Comparison of ENCODE assay signal across 20 cellular contexts in the genomic region with DNA sequence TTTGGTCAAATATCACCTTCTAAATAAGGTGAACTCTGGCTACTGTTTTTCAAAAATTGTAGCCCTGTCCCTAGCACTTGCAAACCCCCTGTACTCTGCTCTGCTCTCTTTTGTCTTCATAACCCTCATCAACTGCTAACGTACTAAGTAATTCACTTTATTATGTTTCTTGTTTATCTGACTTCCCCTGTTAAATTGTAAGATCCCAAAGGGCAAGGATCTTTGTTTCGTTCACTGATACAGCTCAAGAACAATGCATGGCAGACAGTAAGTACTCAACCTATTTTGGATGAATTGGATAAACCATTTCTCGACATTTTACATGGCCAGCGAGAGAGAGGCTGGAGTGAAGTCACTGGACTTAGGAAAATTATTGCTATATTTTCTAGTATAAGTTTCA. TPM values are rescaled to one million over a fixed set of nuclear protein-coding genes. Genes with fewer than 3 reads are reported as not detected.
A peak's percentile ranks its signal among the peaks of the same experiment; 100 is the strongest.
DNase-seq lines count a peak whose midpoint lies in the region; ATAC-seq, FAIRE-seq and TF ChIP-seq lines count a peak whose summit lies in the region.
"Had no signal": no experiment of that assay in that cellular context is flagged by ENCODE, and none has a peak within 500 bp of the region (broad histone marks: within the 10 kb centered on the region; RNA-seq: fewer than 3 reads in every experiment).

No MANE protein-coding gene starts in this region.

- H4K20me1 ChIP-seq in HepG2 (ENCODE audit: insufficient read depth, low read length) = no peaks in the 10 kb centered on the region
- H4K20me1 ChIP-seq in GM23338 (replicated peaks; ENCODE audit: insufficient read depth) = no peaks in the 10 kb centered on the region

- intact Hi-C loops in right lobe of liver (cut with DNase I) (no loop called here), HepG2 (cut with micrococcal nuclease; ENCODE audit: unreplicated experiment) (no loop called here), lower lobe of right lung (cut with DNase I) (no loop called here)

- POLR2A ChIA-PET in HepG2 (lab: Yijun Ruan, JAX) = no interaction called here

- no peak overlapping the region for H3K27ac Mint-ChIP-seq in GM23338
- H3K27ac Mint-ChIP-seq: IgD-negative memory B cell had no signal

- no peak overlapping the region for H3K9ac ChIP-seq in HepG2 (ENCODE audit: insufficient read depth, low read depth, low read length)
- no peak overlapping the region for H3K9ac ChIP-seq in subcutaneous abdominal adipose tissue (ENCODE audit: low read length in 5 of 5)

- H3K27ac ChIP-seq in right lobe of liver = peak overlapping the region in 2 of 3 donors; percentile 8 to 29
- H3K27ac ChIP-seq in HepG2 (ENCODE audit: extremely low read length, insufficient read depth, low read length) = no peak overlapping the region
- H3K27ac ChIP-seq in lower lobe of right lung = peak overlapping the region; percentile 32
- H3K27ac ChIP-seq in subcutaneous abdominal adipose tissue (ENCODE audit: low read depth, low read length) = peak overlapping the region; percentile 45
- H3K27ac ChIP-seq in GM23338 (ENCODE audit: low read depth) = no peak overlapping the region
- H3K27ac ChIP-seq: SJSA1 had no signal

- no peaks in the 10 kb centered on the region for H3K79me2 ChIP-seq in HepG2 (ENCODE audit: insufficient read depth, low read length)
- no peaks in the 10 kb centered on the region for H3K79me2 ChIP-seq in GM23338 (replicated peaks; ENCODE audit: insufficient read depth)

- no peak for DNase-seq in right lobe of liver
- DNase-seq in HepG2 (ENCODE audit: low spot score) = no peak
- no peak for DNase-seq in lower lobe of right lung
- no peak for DNase-seq in activated naive CD4-positive, alpha-beta T cell treated with anti-CD3 and anti-CD28 coated beads, Interleukin-2, amount 50 U/mL, for 16 hours
- DNase-seq in GM23338 (ENCODE audit: low spot score) = no peak
- no peak for DNase-seq in NCI-H2107 (lab: John Stamatoyannopoulos, UW)
- DNase-seq: BE2C, DMS79, GOT3, HCEC 1CT, Karpas-422, MV-4-11, NCI-H1105 treated with DMSO at 0.1 percent for 48 hours, NCI-H2029 treated with DMSO at 0.1 percent for 48 hours, NCI-H2171, NCI-H524 treated with DMSO at 0.1 percent for 48 hours, Peyer's patch had no signal

- BruUV-seq in HepG2 (replicated peaks; lab: Mats Ljungman, UMichigan) = no TSS peak

- H3K27me3 Mint-ChIP-seq in GM23338 (ENCODE audit: insufficient read depth, low read depth, poor library complexity) = peaks cover 2% of the 10 kb centered on the region

- H3K9me3 ChIP-seq in right lobe of liver = no peaks in the 10 kb centered on the region
- no peaks in the 10 kb centered on the region for H3K9me3 ChIP-seq in HepG2 (ENCODE audit: low read length)
- H3K9me3 ChIP-seq in lower lobe of right lung = no peaks in the 10 kb centered on the region
- H3K9me3 ChIP-seq in subcutaneous abdominal adipose tissue (ENCODE audit: control insufficient read depth in 5 of 5, low read length in 5 of 5) = no peaks in the 10 kb centered on the region
- H3K9me3 ChIP-seq: BE2C, Peyer's patch, SJSA1 had no signal

- H3K36me3 Mint-ChIP-seq in GM23338 (ENCODE audit: low read depth) = no peaks in the 10 kb centered on the region
- H3K36me3 Mint-ChIP-seq: IgD-negative memory B cell had no signal

- TF ChIP-seq EP300 in HepG2 (IDR thresholded peaks at IDR 0.05; ENCODE audit: low read depth in 2 of 2, low read length in 2 of 2) = no peak
- TF ChIP-seq EP300 in HepG2 (CRISPR knock-in tag; IDR thresholded peaks at IDR 0.05; ENCODE audit: borderline replicate concordance) = no peak

- 59% methylated on average over 4 of the region's 4 CpGs for WGBS in right lobe of liver (ENCODE audit: insufficient coverage, low coverage, low lambda C conversion rate, missing lambda C conversion rate)
- WGBS in HepG2 (ENCODE audit: low lambda C conversion rate) = 5% methylated on average over 4 of the region's 4 CpGs

- H3K4me2 ChIP-seq in HepG2 (ENCODE audit: low read depth, low read length) = no peak overlapping the region
- H3K4me2 ChIP-seq in GM23338 = no peak overlapping the region

- H3K9me2 ChIP-seq in GM23338 (ENCODE audit: insufficient read depth) = no peaks in the 10 kb centered on the region

- no peak overlapping the region for H3K4me3 Mint-ChIP-seq in GM23338
- H3K4me3 Mint-ChIP-seq: IgD-negative memory B cell had no signal

- H3K4me3 ChIP-seq in right lobe of liver (no peak overlapping the region), HepG2 (replicated peaks in 1 of 3; ENCODE audit: insufficient read depth in 1 of 3, low read depth in 2 of 3, low read length in 3 of 3) (no peak overlapping the region), lower lobe of right lung (no peak overlapping the region), subcutaneous abdominal adipose tissue (ENCODE audit: low read depth in 1 of 5, low read length in 5 of 5) (no peak overlapping the region), GM23338 (no peak overlapping the region)
- H3K4me3 ChIP-seq: Peyer's patch, SJSA1 had no signal

- H3K4me1 Mint-ChIP-seq in GM23338 = peaks cover 3% of the 10 kb centered on the region; the same call in 1 of the 3 replicates
- H3K4me1 Mint-ChIP-seq: IgD-negative memory B cell had no signal

- no peak overlapping the region for H2AFZ ChIP-seq in HepG2 (ENCODE audit: low read length)
- H2AFZ ChIP-seq in GM23338 = no peak overlapping the region

- ATAC-seq in right lobe of liver (peak in 3 of 4 donors; percentile 7 to 56 (median 39)), HepG2 (no peak), lower lobe of right lung (no peak), GM23338 (no peak)

- TF ChIP-seq POLR2A in right lobe of liver (IDR thresholded peaks at IDR 0.05) = no peak
- no peak for TF ChIP-seq POLR2A in HepG2 (IDR thresholded peaks at IDR 0.05; ENCODE audit: insufficient read depth in 1 of 2, low read depth in 2 of 2, low read length in 2 of 2)

- H3K4me1 ChIP-seq in right lobe of liver = no peaks in the 10 kb centered on the region
- no peaks in the 10 kb centered on the region for H3K4me1 ChIP-seq in HepG2 (ENCODE audit: insufficient read depth, low read length)
- H3K4me1 ChIP-seq in lower lobe of right lung = no peaks in the 10 kb centered on the region
- peaks cover 0 to 41% (median 3%) of the 10 kb centered on the region in 5 donors for H3K4me1 ChIP-seq in subcutaneous abdominal adipose tissue (ENCODE audit: control insufficient read depth in 5 of 5, insufficient read depth in 5 of 5, low read length in 5 of 5)
- no peaks in the 10 kb centered on the region for H3K4me1 ChIP-seq in GM23338 (ENCODE audit: insufficient read depth)
- H3K4me1 ChIP-seq: BE2C, Peyer's patch, SJSA1 had no signal

- CTCF ChIA-PET in HepG2 (lab: Yijun Ruan, JAX; ENCODE audit: low intra/inter-chr PET ratio, low total read pairs) = no interaction called here

- no peak for FAIRE-seq in HepG2 (lab: Jason Lieb, UNC)

- no peak for TF ChIP-seq RAD21 in HepG2 (CRISPR knock-in tag; IDR thresholded peaks at IDR 0.05)

- in situ Hi-C loops in HepG2 (cut with HindIII; ENCODE audit: extremely low pct_ligation_motif_present, low pct_unique_long_range_greater_than_20kb) = no loop called here

- H3K36me3 ChIP-seq in right lobe of liver (no peaks in the 10 kb centered on the region), HepG2 (replicated peaks in 1 of 2; ENCODE audit: control insufficient read depth in 1 of 2, insufficient read depth in 2 of 2, low read length in 2 of 2) (no peaks in the 10 kb centered on the region), lower lobe of right lung (no peaks in the 10 kb centered on the region), subcutaneous abdominal adipose tissue (ENCODE audit: control insufficient read depth in 5 of 5, insufficient read depth in 5 of 5, low read length in 5 of 5) (peaks cover 0 to 3% (median 0%) of the 10 kb centered on the region in 5 donors), GM23338 (ENCODE audit: insufficient read depth) (no peaks in the 10 kb centered on the region)
- H3K36me3 ChIP-seq: BE2C, Peyer's patch, SJSA1 had no signal

- H3K27me3 ChIP-seq in right lobe of liver (no peaks in the 10 kb centered on the region), HepG2 (ENCODE audit: control insufficient read depth in 1 of 2, insufficient read depth in 2 of 2, low read length in 2 of 2) (0 out of 5 replicates have a peak, but pooled peaks cover 0 to under 1% of the 10 kb centered on the region in 2 experiments), lower lobe of right lung (ENCODE audit: low read depth) (no peaks in the 10 kb centered on the region), subcutaneous abdominal adipose tissue (ENCODE audit: control insufficient read depth in 5 of 5, insufficient read depth in 4 of 5, low read length in 5 of 5) (no peaks in the 10 kb centered on the region), GM23338 (ENCODE audit: insufficient read depth) (no peaks in the 10 kb centered on the region)
- H3K27me3 ChIP-seq: BE2C, Peyer's patch, SJSA1 had no signal

- H3K9me3 Mint-ChIP-seq in GM23338 = no peaks in the 10 kb centered on the region
- H3K9me3 Mint-ChIP-seq: IgD-negative memory B cell had no signal

- no peaks in the 10 kb centered on the region for H3F3A ChIP-seq in GM23338 (replicated peaks; ENCODE audit: low read depth)

- TF ChIP-seq CTCF in right lobe of liver (IDR thresholded peaks at IDR 0.05) = no peak
- TF ChIP-seq CTCF in HepG2 (CRISPR knock-in tag; IDR thresholded peaks at IDR 0.05) = no peak
- no peak for TF ChIP-seq CTCF in lower lobe of right lung (IDR thresholded peaks at IDR 0.05)
- TF ChIP-seq CTCF in GM23338 (conservative IDR thresholded peaks at IDR 0.05; ENCODE audit: low read depth in 2 of 2) = no peak

RNA-seq across cellular contexts. Expression of a gene that starts 46.9 kb away (rescaled TPM):
- total RNA-seq in right lobe of liver = 100 to 1,000 TPM; 118 to 212 (median 140) TPM
- total RNA-seq in HepG2 (2016; rRNA removed; fragmentation: Illumina TruSeq; extraction: Trizol) = 131 and 196 TPM in 2 replicates
- 111 and 137 TPM in 2 replicates for total RNA-seq in HepG2 (2016; cell fraction: cytosol; rRNA removed; fragmentation: Illumina TruSeq; extraction: Trizol; ENCODE audit: low read depth)
- total RNA-seq in HepG2 (2016; cell fraction: insoluble cytoplasmic fraction; rRNA removed; fragmentation: Illumina TruSeq; extraction: Trizol) = 129 and 192 TPM in 2 replicates
- 114 and 139 TPM in 2 replicates for total RNA-seq in HepG2 (2016; cell fraction: membrane; rRNA removed; fragmentation: Illumina TruSeq; extraction: Trizol)
- total RNA-seq in HepG2 (2016; cell fraction: nucleus; rRNA removed; fragmentation: Illumina TruSeq; extraction: Trizol) = 51.5 and 56.2 TPM in 2 replicates
- polyA plus RNA-seq in HepG2 (2011; rRNA removed) = 116 and 157 TPM in 2 replicates
- polyA plus RNA-seq in HepG2 (2011; cell fraction: cytosol; rRNA removed) = 100 and 170 TPM in 2 replicates
- polyA plus RNA-seq in HepG2 (2011; cell fraction: nucleus; rRNA removed) = 23.6 and 25.7 TPM in 2 replicates
- polyA plus RNA-seq in HepG2 (2012) = 135 and 216 TPM in 2 replicates
- 321 and 423 TPM in 2 replicates for polyA plus RNA-seq in HepG2 (2016; cell fraction: cytosol; fragmentation: Illumina TruSeq; extraction: Trizol; ENCODE audit: low read depth)
- 436 and 450 TPM in 2 replicates for polyA plus RNA-seq in HepG2 (2016; cell fraction: insoluble cytoplasmic fraction; fragmentation: Illumina TruSeq; extraction: Trizol; ENCODE audit: low read depth)
- 253 and 314 TPM in 2 replicates for polyA plus RNA-seq in HepG2 (2016; cell fraction: membrane; fragmentation: Illumina TruSeq; extraction: Trizol; ENCODE audit: low read depth)
- polyA plus RNA-seq in HepG2 (2016; cell fraction: nucleus; fragmentation: Illumina TruSeq; extraction: Trizol; ENCODE audit: insufficient read depth, low read depth) = 165 and 176 TPM in 2 replicates
- polyA minus RNA-seq in HepG2 (2011; rRNA and poly(A)+ RNA removed; ENCODE audit: low replicate concordance) = 10.9 and 31.8 TPM in 2 replicates
- 26.7 and 33.7 TPM in 2 replicates for polyA minus RNA-seq in HepG2 (2011; cell fraction: cytosol; rRNA and poly(A)+ RNA removed)
- polyA minus RNA-seq in HepG2 (2011; cell fraction: nucleus; rRNA and poly(A)+ RNA removed) = 27.7 and 33.6 TPM in 2 replicates
- 75.8 TPM for total RNA-seq in lower lobe of right lung
- total RNA-seq in GM23338 (2014; rRNA removed; shearing (Covaris generic)) = 127 and 154 TPM in 2 replicates
- polyA plus RNA-seq in GM23338 (2016; fragmentation: Nextera tagmentation; extraction: Ambion mirVana) = 719 and 751 TPM in 2 replicates

RNA-seq across cellular contexts. Expression of a gene that starts 47.0 kb away (rescaled TPM):
- total RNA-seq in right lobe of liver (10 to 100 TPM in 5 of 6 experiments, 1 to 10 TPM in 1; 8.4 to 15.2 (median 12.3) TPM), HepG2 (2016; rRNA removed; fragmentation: Illumina TruSeq; extraction: Trizol) (13.2 and 19.7 TPM in 2 replicates), lower lobe of right lung (29.3 TPM)
- 4.6 and 5.8 TPM in 2 replicates for total RNA-seq in HepG2 (2016; cell fraction: cytosol; rRNA removed; fragmentation: Illumina TruSeq; extraction: Trizol; ENCODE audit: low read depth)
- 11.7 and 22.0 TPM in 2 replicates for total RNA-seq in HepG2 (2016; cell fraction: insoluble cytoplasmic fraction; rRNA removed; fragmentation: Illumina TruSeq; extraction: Trizol)
- total RNA-seq in HepG2 (2016; cell fraction: membrane; rRNA removed; fragmentation: Illumina TruSeq; extraction: Trizol) = 4.5 and 4.7 TPM in 2 replicates
- total RNA-seq in HepG2 (2016; cell fraction: nucleus; rRNA removed; fragmentation: Illumina TruSeq; extraction: Trizol) = 9.3 and 9.6 TPM in 2 replicates
- polyA plus RNA-seq in HepG2 (2011; rRNA removed) (6.0 and 7.4 TPM in 2 replicates), GM23338 (2016; fragmentation: Nextera tagmentation; extraction: Ambion mirVana) (8.5 TPM in 2 replicates)
- 2.3 and 4.4 TPM in 2 replicates for polyA plus RNA-seq in HepG2 (2011; cell fraction: cytosol; rRNA removed)
- polyA plus RNA-seq in HepG2 (2011; cell fraction: nucleus; rRNA removed) = 4.9 and 7.8 TPM in 2 replicates
- 7.0 and 8.1 TPM in 2 replicates for polyA plus RNA-seq in HepG2 (2012)
- polyA plus RNA-seq in HepG2 (2016; cell fraction: cytosol; fragmentation: Illumina TruSeq; extraction: Trizol; ENCODE audit: low read depth) = 0.43 TPM in 2 replicates
- 15.8 and 19.0 TPM in 2 replicates for polyA plus RNA-seq in HepG2 (2016; cell fraction: insoluble cytoplasmic fraction; fragmentation: Illumina TruSeq; extraction: Trizol; ENCODE audit: low read depth)
- 1.9 and 2.1 TPM in 2 replicates for polyA plus RNA-seq in HepG2 (2016; cell fraction: membrane; fragmentation: Illumina TruSeq; extraction: Trizol; ENCODE audit: low read depth)
- 14.9 and 16.5 TPM in 2 replicates for polyA plus RNA-seq in HepG2 (2016; cell fraction: nucleus; fragmentation: Illumina TruSeq; extraction: Trizol; ENCODE audit: insufficient read depth, low read depth)
- 1.6 and 6.5 TPM in 2 replicates for polyA minus RNA-seq in HepG2 (2011; rRNA and poly(A)+ RNA removed; ENCODE audit: low replicate concordance)
- 8.3 and 9.0 TPM in 2 replicates for polyA minus RNA-seq in HepG2 (2011; cell fraction: cytosol; rRNA and poly(A)+ RNA removed)
- polyA minus RNA-seq in HepG2 (2011; cell fraction: nucleus; rRNA and poly(A)+ RNA removed) = 10.8 and 12.3 TPM in 2 replicates
- total RNA-seq in GM23338 (2014; rRNA removed; shearing (Covaris generic)) = 28.6 and 30.1 TPM in 2 replicates

RNA-seq across cellular contexts. Expression of a gene that starts 48.7 kb away (rescaled TPM):
- 1 to 10 TPM; 1.3 to 2.9 (median 2.0) TPM for total RNA-seq in right lobe of liver
- total RNA-seq in HepG2 (2016; rRNA removed; fragmentation: Illumina TruSeq; extraction: Trizol) = not detected in 2 replicates
- total RNA-seq in HepG2 (2016; cell fraction: cytosol; rRNA removed; fragmentation: Illumina TruSeq; extraction: Trizol; ENCODE audit: low read depth) = not detected in 2 replicates
- total RNA-seq in HepG2 (2016; cell fraction: insoluble cytoplasmic fraction; rRNA removed; fragmentation: Illumina TruSeq; extraction: Trizol) = not detected in 2 replicates
- not detected in 2 replicates for total RNA-seq in HepG2 (2016; cell fraction: membrane; rRNA removed; fragmentation: Illumina TruSeq; extraction: Trizol)
- not detected in 2 replicates for total RNA-seq in HepG2 (2016; cell fraction: nucleus; rRNA removed; fragmentation: Illumina TruSeq; extraction: Trizol)
- polyA plus RNA-seq in HepG2 (2011; rRNA removed) = 0.04 and 0.07 TPM in 2 replicates
- not detected in 2 replicates for polyA plus RNA-seq in HepG2 (2011; cell fraction: cytosol; rRNA removed)
- polyA plus RNA-seq in HepG2 (2011; cell fraction: nucleus; rRNA removed) = 0.10 TPM in 1 of 2 replicates, not detected in the other
- 0.12 TPM in 1 of 2 replicates, not detected in the other for polyA plus RNA-seq in HepG2 (2012)
- polyA plus RNA-seq in HepG2 (2016; cell fraction: cytosol; fragmentation: Illumina TruSeq; extraction: Trizol; ENCODE audit: low read depth) = not detected in 2 replicates
- polyA plus RNA-seq in HepG2 (2016; cell fraction: insoluble cytoplasmic fraction; fragmentation: Illumina TruSeq; extraction: Trizol; ENCODE audit: low read depth) = not detected in 2 replicates
- polyA plus RNA-seq in HepG2 (2016; cell fraction: membrane; fragmentation: Illumina TruSeq; extraction: Trizol; ENCODE audit: low read depth) = not detected in 2 replicates
- not detected in 2 replicates for polyA plus RNA-seq in HepG2 (2016; cell fraction: nucleus; fragmentation: Illumina TruSeq; extraction: Trizol; ENCODE audit: insufficient read depth, low read depth)
- not detected in 2 replicates for polyA minus RNA-seq in HepG2 (2011; rRNA and poly(A)+ RNA removed; ENCODE audit: low replicate concordance)
- polyA minus RNA-seq in HepG2 (2011; cell fraction: cytosol; rRNA and poly(A)+ RNA removed) = not detected in 2 replicates
- polyA minus RNA-seq in HepG2 (2011; cell fraction: nucleus; rRNA and poly(A)+ RNA removed) = not detected in 2 replicates
- total RNA-seq in lower lobe of right lung = 36.2 TPM
- total RNA-seq in GM23338 (2014; rRNA removed; shearing (Covaris generic)) = 4.9 and 8.7 TPM in 2 replicates
- 12.2 and 14.6 TPM in 2 replicates for polyA plus RNA-seq in GM23338 (2016; fragmentation: Nextera tagmentation; extraction: Ambion mirVana)
- total RNA-seq: SJSA1 had no signal

Comparison
In these comparisons a context has a peak if more than half of its experiments do, and no peak if none do; other contexts are left out.
1. ATAC-seq: peak in right lobe of liver (3 of 4); none in HepG2 (single experiment), lower lobe of right lung (0 of 2) and GM23338 (single experiment).
2. H3K27ac ChIP-seq: peak in right lobe of liver (2 of 3), lower lobe of right lung (single experiment) and subcutaneous abdominal adipose tissue (single experiment); none in HepG2 (single experiment) and GM23338 (single experiment).